ENCODE assay signal across 14 cellular contexts in genomic region chr15:72201346-72202029, GRCh38. TPM values are rescaled to one million over a fixed set of nuclear protein-coding genes. Genes with fewer than 3 reads are reported as not detected.
DNase-seq lines count a peak whose midpoint lies in the region; ATAC-seq and TF ChIP-seq lines count a peak whose summit lies in the region.
"Had no signal": no experiment of that assay in that cellular context is flagged by ENCODE, and none has a peak within 500 bp of the region (broad histone marks: within the 10 kb centered on the region; RNA-seq: fewer than 3 reads in every experiment).

No MANE protein-coding gene starts in this region.

- H3K36me3 Mint-ChIP-seq in osteocyte (ENCODE audit: unreplicated experiment), result peaks cover 54% of the 10 kb centered on the region

- H3K9me3 Mint-ChIP-seq in osteocyte (ENCODE audit: unreplicated experiment), result no peaks in the 10 kb centered on the region
- H3K9me3 Mint-ChIP-seq: activated CD4-positive, alpha-beta T cell treated with anti-CD3 and anti-CD28 coated beads, Interleukin-2, amount 10 ng/mL, durations not matched to agents 7 days and 5 days had no signal

- H3K4me1 ChIP-seq in psoas muscle, result peaks cover 50% of the 10 kb centered on the region
- H3K4me1 ChIP-seq: colonic mucosa had no signal

- H3K9me3 ChIP-seq in psoas muscle, result no peaks in the 10 kb centered on the region
- H3K9me3 ChIP-seq: Caco-2, colonic mucosa, suprapubic skin had no signal

- H3K27ac Mint-ChIP-seq in osteocyte (ENCODE audit: unreplicated experiment), result no peak overlapping the region

- H3K4me1 Mint-ChIP-seq in osteocyte (ENCODE audit: unreplicated experiment), result peaks cover 8% of the 10 kb centered on the region

- 10 to 36% (median 23%) methylated on average over 3 of the region's 3 CpGs for WGBS in psoas muscle, 3 donors

- H3K27me3 Mint-ChIP-seq in osteocyte (ENCODE audit: unreplicated experiment), result no peaks in the 10 kb centered on the region

- in situ Hi-C loops in G401 (cut with HindIII; ENCODE audit: low sequenced_read_pairs), result no loop called here

- ATAC-seq in psoas muscle (peak; percentile 52 to 75 (median 68)), HG03175 (IDR thresholded peaks at IDR 0.05; ENCODE audit: unreplicated experiment) (no peak)
- ATAC-seq: K562 had no signal

- H3K36me3 ChIP-seq in psoas muscle (ENCODE audit: insufficient read depth in 1 of 2, low read depth in 1 of 2), result peaks cover 25 to 78% of the 10 kb centered on the region in 2 donors

- H3K27me3 ChIP-seq in psoas muscle (ENCODE audit: insufficient read depth in 3 of 3, low read length in 2 of 3), result no peaks in the 10 kb centered on the region
- H3K27me3 ChIP-seq: suprapubic skin had no signal

- no peak overlapping the region for H3K4me3 ChIP-seq in choroid plexus epithelial cell (ENCODE audit: low read depth, low read length)
- H3K4me3 ChIP-seq in psoas muscle, result peak overlapping the region; percentile 15
- H3K4me3 ChIP-seq: colonic mucosa, K562, suprapubic skin had no signal

- H3K27ac ChIP-seq in psoas muscle, result peak overlapping the region; percentile 91
- H3K27ac ChIP-seq: colonic mucosa, suprapubic skin had no signal

- DNase-seq in G401 (ENCODE audit: low spot score), result peak; percentile 33
- DNase-seq in LHCN-M2 (ENCODE audit: low read depth), result peak; percentile 72
- DNase-seq in choroid plexus epithelial cell (ENCODE audit: low read depth), result peak; percentile 43
- no peak for DNase-seq in psoas muscle
- DNase-seq in NCI-H2029 treated with DMSO at 0.1 percent for 48 hours (lab: John Stamatoyannopoulos, UW), result no peak
- DNase-seq in osteocyte (ENCODE audit: extremely low spot score, unreplicated experiment), result no peak
- DNase-seq: activated CD4-positive, alpha-beta T cell treated with anti-CD3 and anti-CD28 coated beads, Interleukin-2, amount 10 ng/mL, durations not matched to agents 7 days and 5 days; Caco-2; colonic mucosa; NCI-H2081 treated with DMSO at 0.1 percent for 48 hours had no signal

- no peak for TF ChIP-seq CTCF in choroid plexus epithelial cell (conservative IDR thresholded peaks at IDR 0.05; ENCODE audit: low read depth, low read length)
- TF ChIP-seq CTCF in psoas muscle (IDR thresholded peaks at IDR 0.05), result no peak
- no peak for TF ChIP-seq CTCF in osteocyte (IDR thresholded peaks at IDR 0.05)

- H3K4me3 Mint-ChIP-seq in osteocyte (ENCODE audit: unreplicated experiment), result no peak overlapping the region
- H3K4me3 Mint-ChIP-seq: activated CD4-positive, alpha-beta T cell treated with anti-CD3 and anti-CD28 coated beads, Interleukin-2, amount 10 ng/mL, durations not matched to agents 7 days and 5 days had no signal

- intact Hi-C loops in psoas muscle (cut with DNase I), result loop anchor here in 1 of 2 donors (2.0 to 10.0 kb wide), 3 partner anchors 29 to 273 kb away; partner anchors contain the start of genes ARIH1, PARP6 and PKM

RNA-seq across cellular contexts. Expression of gene GRAMD2A, which starts 3.9 kb away (rescaled TPM):
- not detected in 2 replicates for total RNA-seq in G401 (2014; rRNA removed; shearing (Covaris generic))
- total RNA-seq in LHCN-M2 (2014; rRNA removed), result 0.06 TPM in 1 of 2 replicates, not detected in the other
- not detected for polyA plus RNA-seq in LHCN-M2 (2012)
- total RNA-seq in psoas muscle, result not detected
- under 1 TPM in 1 of 3 donors, not detected in 2; 0.01 TPM for polyA plus RNA-seq in psoas muscle
- 0.47 TPM in 1 of 2 replicates, not detected in the other for total RNA-seq in osteocyte
- total RNA-seq: activated CD4-positive, alpha-beta T cell treated with anti-CD3 and anti-CD28 coated beads, Interleukin-2, amount 10 ng/mL, durations not matched to agents 7 days and 5 days; K562; mononuclear cell had no signal

RNA-seq across cellular contexts. Expression of gene PKM, which starts 29.5 kb away (rescaled TPM):
- total RNA-seq in G401 (2014; rRNA removed; shearing (Covaris generic)), result 1,858 and 2,103 TPM in 2 replicates
- 3,615 and 3,840 TPM in 2 replicates for total RNA-seq in LHCN-M2 (2014; rRNA removed)
- 5,515 TPM for polyA plus RNA-seq in LHCN-M2 (2012)
- total RNA-seq in psoas muscle, result 1,000 to 10,000 TPM in 1 of 4 donors, 100 to 1,000 TPM in 3; 513 to 1,170 (median 767) TPM
- 1,000 to 10,000 TPM in 2 of 3 donors, 100 to 1,000 TPM in 1; 909 to 1,135 (median 1,127) TPM for polyA plus RNA-seq in psoas muscle
- 602 and 617 TPM in 2 replicates for total RNA-seq in osteocyte

Comparison
In these comparisons a context has a peak if more than half of its experiments do, and no peak if none do; other contexts are left out.
1. DNase-seq: peak in G401 (single experiment), LHCN-M2 (single experiment) and choroid plexus epithelial cell (single experiment); none in psoas muscle (0 of 2), NCI-H2029 treated with DMSO at 0.1 percent for 48 hours (single experiment) and osteocyte (single experiment).